36 cellular contexts compared by ENCODE assay signal in genomic region chr6:161985911-161986310, GRCh38.
"Had no signal": no experiment of that assay in that cellular context is flagged by ENCODE, and none has a peak within 500 bp of the region (broad histone marks: within the 10 kb centered on the region; RNA-seq: fewer than 3 reads in every experiment).

No MANE protein-coding gene starts in this region.

- H3K4me1 ChIP-seq: ascending aorta had no signal

- DNase-seq: activated B cell treated with CpG ODN at 0.5 μM for 24 hours; activated CD4-positive, alpha-beta memory T cell treated with anti-CD3 and anti-CD28 coated beads, Interleukin-2, amount 10 ng/mL, durations not matched to agents 7 days and 5 days; activated CD4-positive, alpha-beta T cell treated with anti-CD3 and anti-CD28 coated beads for 4 hours; activated CD4-positive, alpha-beta T cell treated with anti-CD3 and anti-CD28 coated beads, Interleukin-2, amount 10 ng/mL, durations not matched to agents 24 days and 14 days; activated CD4-positive, alpha-beta T cell treated with anti-CD3 and anti-CD28 coated beads, Interleukin-2, amount 50 U/mL, for 1 hour; activated CD4-positive, alpha-beta T cell treated with anti-CD3 and anti-CD28 coated beads, Interleukin-2, amount 50 U/mL, for 4 hours; activated CD4-positive, CD25-positive, alpha-beta regulatory T cell treated with anti-CD3 and anti-CD28 coated beads, Interleukin-2, amount 50 U/mL, for 72 hours; activated CD8-positive, alpha-beta memory T cell treated with anti-CD3 and anti-CD28 coated beads for 24 hours; activated CD8-positive, alpha-beta memory T cell treated with anti-CD3 and anti-CD28 coated beads, Interleukin-2, amount 10 ng/mL, durations not matched to agents 7 days and 5 days; activated CD8-positive, alpha-beta memory T cell treated with anti-CD3 and anti-CD28 coated beads, Interleukin-2, amount 50 U/mL, for 48 hours; activated CD8-positive, alpha-beta T cell treated with anti-CD3 and anti-CD28 coated beads, Interleukin-2, amount 10 ng/mL, durations not matched to agents 7 days and 5 days; activated effector memory CD4-positive, alpha-beta T cell treated with Interleukin-2 at 50 U/mL for 16 hours; activated gamma-delta T cell; activated naive CD4-positive, alpha-beta T cell treated with anti-CD3 and anti-CD28 coated beads, Interleukin-2, amount 10 ng/mL, durations not matched to agents 7 days and 5 days; activated naive CD4-positive, alpha-beta T cell treated with Interleukin-2 at 50 U/mL for 16 hours; activated naive CD8-positive, alpha-beta T cell treated with anti-CD3 and anti-CD28 coated beads, Interleukin-2, amount 10 ng/mL, durations not matched to agents 7 days and 5 days; activated naive CD8-positive, alpha-beta T cell treated with anti-CD3 and anti-CD28 coated beads, Interleukin-2, amount 50 U/mL, for 24 hours; activated T-cell treated with anti-CD3 and anti-CD28 coated beads, Interleukin-2, amount 50 U/mL, for 24 hours; activated T-cell treated with anti-CD3 and anti-CD28 coated beads, Interleukin-2, amount 50 U/mL, for 48 hours; amygdala; anterior cingulate cortex; caudate nucleus; cerebellar nuclear complex; T-helper 1 cell; T-helper 2 cell; T-helper 9 cell; WERI-Rb-1 had no signal

- H3K27ac Mint-ChIP-seq: activated B cell treated with CpG ODN at 0.5 μM for 24 hours; activated CD4-positive, alpha-beta memory T cell treated with anti-CD3 and anti-CD28 coated beads, Interleukin-2, amount 10 ng/mL, durations not matched to agents 7 days and 5 days; activated CD4-positive, alpha-beta T cell treated with anti-CD3 and anti-CD28 coated beads, Interleukin-2, amount 10 ng/mL, durations not matched to agents 24 days and 14 days; activated CD8-positive, alpha-beta memory T cell treated with anti-CD3 and anti-CD28 coated beads, Interleukin-2, amount 10 ng/mL, durations not matched to agents 7 days and 5 days; activated CD8-positive, alpha-beta T cell treated with anti-CD3 and anti-CD28 coated beads, Interleukin-2, amount 10 ng/mL, durations not matched to agents 7 days and 5 days; activated naive CD4-positive, alpha-beta T cell treated with anti-CD3 and anti-CD28 coated beads, Interleukin-2, amount 10 ng/mL, durations not matched to agents 7 days and 5 days; activated naive CD4-positive, alpha-beta T cell treated with anti-CD3 and anti-CD28 coated beads, Interleukin-2, amount 50 U/mL, for 24 hours; activated naive CD8-positive, alpha-beta T cell; activated naive CD8-positive, alpha-beta T cell treated with anti-CD3 and anti-CD28 coated beads, Interleukin-2, amount 10 ng/mL, durations not matched to agents 7 days and 5 days; activated naive CD8-positive, alpha-beta T cell treated with anti-CD3 and anti-CD28 coated beads, Interleukin-2, amount 50 U/mL, for 24 hours; activated T-cell treated with anti-CD3 and anti-CD28 coated beads, Interleukin-2, amount 50 U/mL, for 24 hours; activated T-helper 2 cell treated with anti-CD3 and anti-CD28 coated beads, Interferon-gamma antibody, Interleukin-2, Interleukin-4, amounts not matched to agents 10 μg/mL and 5 μg/mL and 100 μg/mL, durations not matched to agents 14 hours and 24 hours and 36 hours; T-helper 1 cell treated with Interleukin-12 subunit alpha and Interleukin-12 subunit beta and Interleukin-4 antibody, amounts not matched to agents 30 μg/mL and 1 μg/mL, for 36 hours; T-helper 2 cell treated with Interferon-gamma antibody and Interleukin-4, amounts not matched to agents 5 μg/mL and 100 μg/mL, for 36 hours had no signal

- H3K27me3 ChIP-seq: ascending aorta, cardiac muscle cell had no signal

- H3K4me3 Mint-ChIP-seq: activated B cell treated with CpG ODN at 0.5 μM for 24 hours; activated CD4-positive, alpha-beta memory T cell treated with anti-CD3 and anti-CD28 coated beads, Interleukin-2, amount 10 ng/mL, durations not matched to agents 7 days and 5 days; activated CD4-positive, alpha-beta T cell treated with anti-CD3 and anti-CD28 coated beads, Interleukin-2, amount 10 ng/mL, durations not matched to agents 24 days and 14 days; activated CD8-positive, alpha-beta memory T cell treated with anti-CD3 and anti-CD28 coated beads, Interleukin-2, amount 10 ng/mL, durations not matched to agents 7 days and 5 days; activated CD8-positive, alpha-beta T cell treated with anti-CD3 and anti-CD28 coated beads, Interleukin-2, amount 10 ng/mL, durations not matched to agents 7 days and 5 days; activated naive CD4-positive, alpha-beta T cell treated with anti-CD3 and anti-CD28 coated beads, Interleukin-2, amount 10 ng/mL, durations not matched to agents 7 days and 5 days; activated naive CD4-positive, alpha-beta T cell treated with anti-CD3 and anti-CD28 coated beads, Interleukin-2, amount 50 U/mL, for 24 hours; activated naive CD8-positive, alpha-beta T cell; activated naive CD8-positive, alpha-beta T cell treated with anti-CD3 and anti-CD28 coated beads, Interleukin-2, amount 10 ng/mL, durations not matched to agents 7 days and 5 days; activated naive CD8-positive, alpha-beta T cell treated with anti-CD3 and anti-CD28 coated beads, Interleukin-2, amount 50 U/mL, for 24 hours; activated T-cell treated with anti-CD3 and anti-CD28 coated beads, Interleukin-2, amount 50 U/mL, for 24 hours; brain; central memory CD8-positive, alpha-beta T cell; T-helper 1 cell treated with Interleukin-12 subunit alpha and Interleukin-12 subunit beta and Interleukin-4 antibody, amounts not matched to agents 30 μg/mL and 1 μg/mL, for 36 hours; T-helper 2 cell treated with Interferon-gamma antibody and Interleukin-4, amounts not matched to agents 5 μg/mL and 100 μg/mL, for 36 hours had no signal

- H3K27ac ChIP-seq: ascending aorta, cardiac muscle cell, WERI-Rb-1 had no signal

- H3K4me3 ChIP-seq: ascending aorta, cardiac muscle cell had no signal

- H3K36me3 ChIP-seq: ascending aorta, cardiac muscle cell, WERI-Rb-1 had no signal

- ATAC-seq: activated CD8-positive, alpha-beta memory T cell treated with anti-CD3 and anti-CD28 coated beads, Interleukin-2, amount 10 ng/mL, durations not matched to agents 7 days and 5 days; activated CD8-positive, alpha-beta T cell treated with anti-CD3 and anti-CD28 coated beads, Interleukin-2, amount 10 ng/mL, durations not matched to agents 7 days and 5 days; activated naive CD8-positive, alpha-beta T cell treated with anti-CD3 and anti-CD28 coated beads, Interleukin-2, amount 50 U/mL, for 24 hours had no signal

- H3K4me1 Mint-ChIP-seq: activated B cell treated with CpG ODN at 0.5 μM for 24 hours; activated CD4-positive, alpha-beta memory T cell treated with anti-CD3 and anti-CD28 coated beads, Interleukin-2, amount 10 ng/mL, durations not matched to agents 7 days and 5 days; activated CD4-positive, alpha-beta T cell treated with anti-CD3 and anti-CD28 coated beads, Interleukin-2, amount 10 ng/mL, durations not matched to agents 24 days and 14 days; activated CD8-positive, alpha-beta memory T cell treated with anti-CD3 and anti-CD28 coated beads, Interleukin-2, amount 10 ng/mL, durations not matched to agents 7 days and 5 days; activated naive CD4-positive, alpha-beta T cell treated with anti-CD3 and anti-CD28 coated beads, Interleukin-2, amount 10 ng/mL, durations not matched to agents 7 days and 5 days; activated naive CD4-positive, alpha-beta T cell treated with anti-CD3 and anti-CD28 coated beads, Interleukin-2, amount 50 U/mL, for 24 hours; activated naive CD8-positive, alpha-beta T cell treated with anti-CD3 and anti-CD28 coated beads, Interleukin-2, amount 10 ng/mL, durations not matched to agents 7 days and 5 days; activated naive CD8-positive, alpha-beta T cell treated with anti-CD3 and anti-CD28 coated beads, Interleukin-2, amount 50 U/mL, for 24 hours; central memory CD8-positive, alpha-beta T cell had no signal

- H3K27me3 Mint-ChIP-seq: activated B cell treated with CpG ODN at 0.5 μM for 24 hours; activated CD4-positive, alpha-beta memory T cell treated with anti-CD3 and anti-CD28 coated beads, Interleukin-2, amount 10 ng/mL, durations not matched to agents 7 days and 5 days; activated CD4-positive, alpha-beta T cell treated with anti-CD3 and anti-CD28 coated beads, Interleukin-2, amount 10 ng/mL, durations not matched to agents 24 days and 14 days; activated CD8-positive, alpha-beta memory T cell treated with anti-CD3 and anti-CD28 coated beads, Interleukin-2, amount 10 ng/mL, durations not matched to agents 7 days and 5 days; activated naive CD4-positive, alpha-beta T cell treated with anti-CD3 and anti-CD28 coated beads, Interleukin-2, amount 10 ng/mL, durations not matched to agents 7 days and 5 days; activated naive CD4-positive, alpha-beta T cell treated with anti-CD3 and anti-CD28 coated beads, Interleukin-2, amount 50 U/mL, for 24 hours; activated naive CD8-positive, alpha-beta T cell; activated naive CD8-positive, alpha-beta T cell treated with anti-CD3 and anti-CD28 coated beads, Interleukin-2, amount 10 ng/mL, durations not matched to agents 7 days and 5 days; activated naive CD8-positive, alpha-beta T cell treated with anti-CD3 and anti-CD28 coated beads, Interleukin-2, amount 50 U/mL, for 24 hours; activated T-cell treated with anti-CD3 and anti-CD28 coated beads, Interleukin-2, amount 50 U/mL, for 24 hours; brain; central memory CD8-positive, alpha-beta T cell had no signal

- H3K36me3 Mint-ChIP-seq: activated CD8-positive, alpha-beta memory T cell treated with anti-CD3 and anti-CD28 coated beads, Interleukin-2, amount 10 ng/mL, durations not matched to agents 7 days and 5 days; activated naive CD4-positive, alpha-beta T cell treated with anti-CD3 and anti-CD28 coated beads, Interleukin-2, amount 10 ng/mL, durations not matched to agents 7 days and 5 days; activated naive CD8-positive, alpha-beta T cell treated with anti-CD3 and anti-CD28 coated beads, Interleukin-2, amount 10 ng/mL, durations not matched to agents 7 days and 5 days had no signal
